ENCODE assay signal across 16 cellular contexts in genomic region chr14:25988536-25988935, GRCh38.
DNase-seq lines count a peak whose midpoint lies in the region; ATAC-seq and TF ChIP-seq lines count a peak whose summit lies in the region.
"Had no signal": no experiment of that assay in that cellular context is flagged by ENCODE, and none has a peak within 500 bp of the region (broad histone marks: within the 10 kb centered on the region; RNA-seq: fewer than 3 reads in every experiment).

No MANE protein-coding gene starts in this region.

- intact Hi-C loops in mucosa of descending colon (cut with DNase I, micrococcal nuclease) = no loop called here

- H2AFZ ChIP-seq in smooth muscle cell (ENCODE audit: low read depth) = no peak overlapping the region
- H2AFZ ChIP-seq: GM23248 had no signal

- no peak for TF ChIP-seq CTCF in fibroblast of mammary gland (conservative IDR thresholded peaks at IDR 0.05; ENCODE audit: control insufficient read depth, insufficient read depth, low read depth, low read length)
- no peak for TF ChIP-seq CTCF in mucosa of descending colon (IDR thresholded peaks at IDR 0.05)
- no peak for TF ChIP-seq CTCF in smooth muscle cell (IDR thresholded peaks at IDR 0.05; ENCODE audit: borderline replicate concordance, insufficient read depth, poor library complexity, severe bottlenecking)

- ATAC-seq in mucosa of descending colon = peak; percentile 37

- DNase-seq in D341Med (ENCODE audit: low spot score) (peak; percentile 38), NCI-H82 (lab: John Stamatoyannopoulos, UW) (peak; percentile 49), fibroblast of mammary gland (ENCODE audit: low read depth) (peak; percentile 11), mucosa of descending colon (peak in 1 of 3 donors; percentile 12), NK-92 (lab: John Stamatoyannopoulos, UW; ENCODE audit: unreplicated experiment) (no peak), ureter (ENCODE audit: low spot score) (no peak), smooth muscle cell (lab: John Stamatoyannopoulos, UW; ENCODE audit: unreplicated experiment) (no peak)
- DNase-seq: C1 segment of cervical spinal cord; Calu3; CD4-positive, alpha-beta memory T cell; COR-L47; DMS153; DND-41; GM23248; H7; HCEC 1CT had no signal

- peaks cover 8% of the 10 kb centered on the region for H3K9me3 ChIP-seq in mucosa of descending colon
- H3K9me3 ChIP-seq in smooth muscle cell (replicated peaks; ENCODE audit: low read depth) = no peaks in the 10 kb centered on the region

- H3F3A ChIP-seq in smooth muscle cell (ENCODE audit: low read depth) = no peaks in the 10 kb centered on the region

- no peaks in the 10 kb centered on the region for H3K4me1 ChIP-seq in mucosa of descending colon (ENCODE audit: low read depth)
- H3K4me1 ChIP-seq in smooth muscle cell (ENCODE audit: low read depth) = no peaks in the 10 kb centered on the region

- no peaks in the 10 kb centered on the region for H3K36me3 ChIP-seq in mucosa of descending colon (ENCODE audit: low read depth)
- no peaks in the 10 kb centered on the region for H3K36me3 ChIP-seq in smooth muscle cell (ENCODE audit: low read depth)

- peaks cover 4% of the 10 kb centered on the region for H3K27me3 ChIP-seq in smooth muscle cell (ENCODE audit: low read depth)

- WGBS in smooth muscle cell (ENCODE audit: low lambda C conversion rate) = 89% methylated on average over 3 of the region's 3 CpGs

- H3K9ac ChIP-seq in smooth muscle cell (ENCODE audit: low read depth) = no peak overlapping the region
- H3K9ac ChIP-seq: GM23248 had no signal

- no peak overlapping the region for H3K4me2 ChIP-seq in smooth muscle cell

- no peaks in the 10 kb centered on the region for H3K79me2 ChIP-seq in smooth muscle cell (ENCODE audit: low read depth)

- no peak overlapping the region for H3K27ac ChIP-seq in smooth muscle cell (ENCODE audit: low read depth)
- H3K27ac ChIP-seq: GM23248 had no signal

- H3K4me3 ChIP-seq in fibroblast of mammary gland (ENCODE audit: control insufficient read depth, low read depth, low read length) (no peak overlapping the region), mucosa of descending colon (no peak overlapping the region), smooth muscle cell (no peak overlapping the region)
- H3K4me3 ChIP-seq: GM23248 had no signal

- no peaks in the 10 kb centered on the region for H4K20me1 ChIP-seq in smooth muscle cell (ENCODE audit: low read depth)

Comparison
In these comparisons a context has a peak if more than half of its experiments do, and no peak if none do; other contexts are left out.
1. DNase-seq: peak in D341Med (single experiment), NCI-H82 (single experiment) and fibroblast of mammary gland (single experiment); none in NK-92 (single experiment), ureter (single experiment) and smooth muscle cell (single experiment).